9 cellular contexts compared by ENCODE assay signal in the genomic region with DNA sequence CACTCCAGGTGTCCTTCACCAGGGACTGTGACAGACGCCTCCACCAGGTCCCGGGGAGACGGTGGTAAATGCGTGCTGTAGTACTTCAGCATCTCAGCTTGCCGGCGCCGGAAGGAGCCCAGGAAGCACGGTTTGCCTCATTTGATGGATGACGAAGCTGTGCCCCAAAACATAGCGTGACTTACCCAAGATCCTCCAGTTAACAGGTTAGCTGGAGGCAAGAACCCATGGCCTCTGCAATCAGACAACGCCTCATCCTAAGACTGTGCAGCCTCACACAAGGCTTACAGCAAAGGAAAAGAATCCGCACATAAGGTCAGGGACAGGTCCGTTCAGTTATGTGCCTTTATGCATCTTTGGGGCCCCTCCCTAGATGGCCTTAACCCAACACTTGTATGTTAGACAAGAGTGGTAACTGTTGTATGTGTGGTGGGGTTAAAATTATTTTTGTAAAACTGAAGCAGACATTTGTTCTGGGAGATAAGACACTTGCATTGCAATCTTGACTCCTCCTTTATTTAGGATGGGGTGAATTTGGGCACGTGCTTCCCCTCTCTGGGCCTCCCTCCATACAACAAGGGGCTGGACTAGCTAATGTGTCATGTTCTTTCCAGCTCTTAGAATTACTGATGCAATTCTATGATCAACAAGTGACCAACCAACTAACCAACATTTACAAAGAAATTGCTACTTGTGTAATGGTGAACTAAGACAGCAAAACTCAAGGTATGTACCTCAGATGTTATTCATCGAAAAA. TPM values are rescaled to one million over a fixed set of nuclear protein-coding genes. Genes with fewer than 3 reads are reported as not detected.
DNase-seq lines count a peak whose midpoint lies in the region; ATAC-seq and TF ChIP-seq lines count a peak whose summit lies in the region.
"Had no signal": no experiment of that assay in that cellular context is flagged by ENCODE, and none has a peak within 500 bp of the region (broad histone marks: within the 10 kb centered on the region; RNA-seq: fewer than 3 reads in every experiment).

No MANE protein-coding gene starts in this region.

- no peaks in the 10 kb centered on the region for H3K27me3 Mint-ChIP-seq in T-cell

- H3K27ac Mint-ChIP-seq in T-cell = no peak overlapping the region

- POLR2A ChIA-PET in T-cell (lab: Charles Lee) = no interaction called here

- no peaks in the 10 kb centered on the region for H3K9me2 ChIP-seq in hepatocyte (replicated peaks; ENCODE audit: insufficient read depth)

- H3K4me2 ChIP-seq in hepatocyte = peak overlapping the region; percentile 65

- H3K9me3 ChIP-seq in adipocyte (ENCODE audit: control insufficient read depth, low read length) (no peaks in the 10 kb centered on the region), hepatocyte (ENCODE audit: low read depth) (no peaks in the 10 kb centered on the region), suprapubic skin (no peaks in the 10 kb centered on the region)

- H3K9ac ChIP-seq in adipocyte (ENCODE audit: low read length) = peak overlapping the region; percentile 63

- H3K4me3 Mint-ChIP-seq in T-cell = no peak overlapping the region

- peaks cover 74% of the 10 kb centered on the region for H3K4me1 ChIP-seq in adipocyte (ENCODE audit: control insufficient read depth, insufficient read depth, low read length)
- H3K4me1 ChIP-seq in hepatocyte (ENCODE audit: insufficient read depth) = peaks cover 58% of the 10 kb centered on the region
- peaks cover 71% of the 10 kb centered on the region for H3K4me1 ChIP-seq in suprapubic skin

- H3K36me3 ChIP-seq in adipocyte (ENCODE audit: control insufficient read depth, insufficient read depth, low read length, severe bottlenecking) (peaks cover 5% of the 10 kb centered on the region), hepatocyte (replicated peaks; ENCODE audit: insufficient read depth, low read depth) (no peaks in the 10 kb centered on the region), suprapubic skin (no peaks in the 10 kb centered on the region)

- CTCF ChIA-PET in T-cell (lab: Charles Lee) = no interaction called here

- TF ChIP-seq CTCF in hepatocyte (IDR thresholded peaks at IDR 0.05; ENCODE audit: poor library complexity) = no peak
- no peak for TF ChIP-seq CTCF in suprapubic skin (IDR thresholded peaks at IDR 0.05)

- no peak for TF ChIP-seq EP300 in suprapubic skin (IDR thresholded peaks at IDR 0.05)

- H3K4me3 ChIP-seq in adipocyte (ENCODE audit: low read length) = no peak overlapping the region
- H3K4me3 ChIP-seq in hepatocyte = no peak overlapping the region
- H3K4me3 ChIP-seq in suprapubic skin = no peak overlapping the region

- DNase-seq in HT1080 (ENCODE audit: low read depth) = peak; percentile 18
- peak; percentile 69 for DNase-seq in adipocyte (ENCODE audit: low read depth)
- DNase-seq in hepatocyte (ENCODE audit: low spot score) = peak; percentile 45
- no peak for DNase-seq in suprapubic skin (ENCODE audit: low spot score in 2 of 2)
- no peak for DNase-seq in T-cell
- no peak for DNase-seq in NCI-H187 treated with DMSO at 0.1 percent for 48 hours (lab: John Stamatoyannopoulos, UW)
- DNase-seq: NCI-H2029 treated with DMSO at 0.1 percent for 48 hours had no signal

- H3K36me3 Mint-ChIP-seq in T-cell = peaks cover 32% of the 10 kb centered on the region

- H2AFZ ChIP-seq in hepatocyte = no peak overlapping the region

- H3K27me3 ChIP-seq in adipocyte (replicated peaks; ENCODE audit: control insufficient read depth, insufficient read depth, low read length) (no peaks in the 10 kb centered on the region), hepatocyte (no peaks in the 10 kb centered on the region), suprapubic skin (no peaks in the 10 kb centered on the region)

- no peak for TF ChIP-seq POLR2A in suprapubic skin (IDR thresholded peaks at IDR 0.05)

- peaks cover 87% of the 10 kb centered on the region for H3K79me2 ChIP-seq in hepatocyte

- peaks cover 62% of the 10 kb centered on the region for H4K20me1 ChIP-seq in hepatocyte (ENCODE audit: insufficient read depth, poor library complexity, severe bottlenecking)

- 60% methylated on average over 15 of the region's 15 CpGs for WGBS in hepatocyte (ENCODE audit: low lambda C conversion rate, missing lambda C conversion rate)
- 85% methylated on average over 15 of the region's 15 CpGs for WGBS in suprapubic skin

- peaks cover 41 to 57% (median 41%) of the 10 kb centered on the region in 3 donors for H3K4me1 Mint-ChIP-seq in T-cell

- H3K9me3 Mint-ChIP-seq in T-cell = no peaks in the 10 kb centered on the region

- ATAC-seq in GM18517 (IDR thresholded peaks at IDR 0.05; ENCODE audit: unreplicated experiment) (no peak), T-cell (replicated peaks in 1 of 4) (no peak), HG03439 (IDR thresholded peaks at IDR 0.05; ENCODE audit: unreplicated experiment) (no peak)

- H3K27ac ChIP-seq in hepatocyte (peak overlapping the region; percentile 90), suprapubic skin (peak overlapping the region; percentile 84)

RNA-seq across cellular contexts. Expression of a gene that starts 39.4 kb away (rescaled TPM):
- total RNA-seq in HT1080 (2014; rRNA removed; shearing (Covaris generic)) = 40.3 and 57.4 TPM in 2 replicates
- polyA plus RNA-seq in HT1080 (2015; cell fraction: cytosol; rRNA removed) = 56.4 and 67.5 TPM in 2 replicates
- 106 and 110 TPM in 2 replicates for polyA plus RNA-seq in HT1080 (2015; cell fraction: nucleus; rRNA removed)
- 99.3 and 109 TPM in 2 replicates for total RNA-seq in hepatocyte
- polyA plus RNA-seq in hepatocyte = 57.9 and 70.5 TPM in 2 replicates
- total RNA-seq in suprapubic skin = 10 to 100 TPM; 66.8 to 86.5 (median 75.9) TPM
- 10 to 100 TPM; 24.7 to 33.4 (median 28.4) TPM for total RNA-seq in T-cell

Comparison
In these comparisons a context has a peak if more than half of its experiments do, and no peak if none do; other contexts are left out.
1. DNase-seq: peak in HT1080 (single experiment), adipocyte (single experiment) and hepatocyte (single experiment); none in suprapubic skin (0 of 2), T-cell (0 of 34) and NCI-H187 treated with DMSO at 0.1 percent for 48 hours (single experiment).